Comparison of ENCODE assay signal across 13 cellular contexts in the genomic region with DNA sequence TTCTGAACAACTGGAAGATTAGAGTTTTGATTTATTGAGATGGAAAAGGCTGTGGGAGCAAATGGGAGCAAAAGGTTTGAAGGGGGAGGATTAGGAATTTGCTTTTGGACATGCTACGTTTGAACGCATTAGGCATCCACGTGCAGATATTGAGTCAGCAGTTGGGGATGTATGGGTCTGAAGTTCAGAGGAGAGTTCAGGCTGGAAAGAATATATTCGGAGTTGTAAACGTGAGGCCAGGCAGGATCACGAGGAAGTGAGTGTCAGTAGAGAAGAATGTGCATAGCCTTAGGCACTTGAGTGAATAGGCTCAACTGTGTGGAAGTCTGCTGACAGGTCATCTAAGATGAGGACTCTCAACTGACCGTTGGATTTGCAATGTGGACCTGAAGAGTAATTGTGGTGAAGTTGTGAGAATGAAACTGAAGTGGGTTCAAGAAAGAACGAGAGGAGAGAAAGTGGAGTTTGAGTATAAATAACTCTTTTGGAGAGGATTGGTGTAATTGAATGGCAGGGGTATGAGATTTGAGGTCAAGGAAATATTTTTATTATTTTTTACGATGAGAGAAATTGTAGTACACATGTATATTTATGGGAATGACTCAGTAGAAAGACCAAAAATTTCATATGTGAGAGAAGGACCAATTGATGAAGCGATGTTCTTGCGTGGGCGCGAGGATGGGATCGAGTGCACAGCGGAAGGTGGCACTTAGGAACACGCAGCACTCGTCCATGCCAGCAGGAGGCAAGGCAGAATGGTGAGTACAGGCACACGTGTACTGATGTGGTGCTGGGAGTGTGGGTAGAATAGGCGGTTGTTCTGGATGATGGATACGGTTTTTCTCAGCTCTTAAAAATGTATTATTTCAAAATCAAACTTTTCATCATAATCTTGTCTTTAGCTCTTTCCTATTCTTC. TPM values are rescaled to one million over a fixed set of nuclear protein-coding genes. Genes with fewer than 3 reads are reported as not detected.
DNase-seq lines count a peak whose midpoint lies in the region; ATAC-seq, FAIRE-seq and TF ChIP-seq lines count a peak whose summit lies in the region.
"Had no signal": no experiment of that assay in that cellular context is flagged by ENCODE, and none has a peak within 500 bp of the region (broad histone marks: within the 10 kb centered on the region; RNA-seq: fewer than 3 reads in every experiment).

No MANE protein-coding gene starts in this region.

- H3K4me3 Mint-ChIP-seq in osteocyte (ENCODE audit: unreplicated experiment): no peak overlapping the region

- peak overlapping the region; percentile 50 for H3K27ac Mint-ChIP-seq in osteocyte (ENCODE audit: unreplicated experiment)

- no peaks in the 10 kb centered on the region for H3K9me3 Mint-ChIP-seq in osteocyte (ENCODE audit: unreplicated experiment)

- no peak for TF ChIP-seq CTCF in osteocyte (IDR thresholded peaks at IDR 0.05)

- no peaks in the 10 kb centered on the region for H3K36me3 Mint-ChIP-seq in osteocyte (ENCODE audit: unreplicated experiment)

- FAIRE-seq in RCC 7860 (lab: Jason Lieb, UNC): peak; percentile 10

- H3K27me3 Mint-ChIP-seq in osteocyte (ENCODE audit: unreplicated experiment): no peaks in the 10 kb centered on the region

- peaks cover 25% of the 10 kb centered on the region for H3K4me1 Mint-ChIP-seq in osteocyte (ENCODE audit: unreplicated experiment)

- DNase-seq in GM03348 (ENCODE audit: low spot score): peak; percentile 41
- DNase-seq in RCC 7860 (ENCODE audit: low spot score): peak; percentile 47
- DNase-seq in osteocyte (ENCODE audit: extremely low spot score, unreplicated experiment): no peak
- DNase-seq in stimulated activated CD4-positive, alpha-beta T cell treated with anti-CD3 and anti-CD28 coated beads, Interleukin-4, amount 100 ng/mL, for 4 hours: no peak
- no peak for DNase-seq in NCI-H2081 (lab: John Stamatoyannopoulos, UW)
- no peak for DNase-seq in iPS-NIHi7 (ENCODE audit: extremely low spot score)
- DNase-seq in NCI-H1436 treated with DMSO at 0.1 percent for 48 hours (lab: John Stamatoyannopoulos, UW): no peak
- DNase-seq: activated CD4-positive, alpha-beta T cell treated with anti-CD3 and anti-CD28 coated beads, Interleukin-2, amount 50 U/mL, for 4 hours; head of caudate nucleus; NCI-H2029 treated with DMSO at 0.1 percent for 48 hours; SHP77; stimulated activated CD4-positive, alpha-beta T cell treated with anti-CD3 and anti-CD28 coated beads, Interleukin-2, amount 100 ng/mL, for 48 hours had no signal

- peak; percentile 21 for ATAC-seq in esophagus mucosa

RNA-seq across cellular contexts. Expression of gene POLE4, which starts 40.5 kb away (rescaled TPM):
- total RNA-seq in esophagus mucosa (42.4 TPM), osteocyte (43.2 and 44.2 TPM in 2 replicates)

Comparison
In these comparisons a context has a peak if more than half of its experiments do, and no peak if none do; other contexts are left out.
1. DNase-seq: peak in GM03348 (single experiment) and RCC 7860 (single experiment); none in osteocyte (single experiment), stimulated activated CD4-positive, alpha-beta T cell treated with anti-CD3 and anti-CD28 coated beads, Interleukin-4, amount 100 ng/mL, for 4 hours (0 of 2), NCI-H2081 (0 of 2), iPS-NIHi7 (single experiment) and NCI-H1436 treated with DMSO at 0.1 percent for 48 hours (single experiment).